ENCODE assay signal across 1 cellular context in the genomic region with DNA sequence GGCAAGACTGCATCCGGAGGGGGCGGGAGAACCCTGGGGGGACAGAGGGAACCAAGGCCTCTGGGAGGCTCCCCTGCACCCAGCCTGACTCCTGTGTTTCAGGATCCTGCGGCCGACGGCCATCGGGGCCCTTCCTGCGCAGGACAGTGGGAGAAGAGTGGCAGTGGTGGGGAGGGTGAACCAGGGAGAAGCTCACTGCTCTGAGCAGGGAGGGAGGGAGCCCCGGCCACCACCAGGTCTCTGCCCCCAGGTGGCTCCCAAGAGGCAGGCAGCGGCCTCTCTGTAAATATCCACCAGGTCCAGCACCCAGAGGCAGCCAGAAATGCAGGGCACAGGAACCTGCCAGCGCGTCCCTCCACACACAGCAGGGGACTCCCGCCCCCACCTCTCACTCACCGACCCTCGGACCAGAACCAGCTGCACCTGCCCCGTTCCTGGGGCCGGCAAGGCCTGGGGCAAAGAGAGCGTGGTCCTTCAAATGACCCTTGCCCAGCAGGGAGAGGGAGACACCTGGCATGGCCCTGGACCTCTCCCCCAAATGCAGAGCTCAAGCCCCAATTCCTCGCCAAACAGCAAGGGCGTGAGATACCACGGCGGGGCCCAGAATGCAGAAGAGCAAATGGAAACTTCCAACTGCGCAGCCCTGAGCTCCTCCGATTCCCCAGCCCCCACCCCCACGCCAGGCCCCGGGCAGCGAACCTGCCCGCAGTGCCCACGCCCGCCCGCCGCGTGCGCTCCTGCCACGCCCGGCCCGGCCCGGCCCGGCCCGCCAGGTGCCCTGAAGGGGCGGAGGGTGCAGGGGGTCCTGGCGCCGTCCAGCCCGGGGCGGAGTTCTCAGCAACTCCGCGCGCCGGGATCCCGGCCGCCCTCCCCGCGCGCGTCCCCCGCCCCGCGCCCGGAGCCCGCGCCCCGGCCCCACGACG.
TF ChIP-seq lines count a peak whose summit lies in the region.

No MANE protein-coding gene starts in this region.

TF ChIP-seq in HepG2, 621 proteins besides CTCF, POLR2A, EP300 and RAD21 (continued from another document and continues in another):
- TF ChIP-seq, protein P1, sequence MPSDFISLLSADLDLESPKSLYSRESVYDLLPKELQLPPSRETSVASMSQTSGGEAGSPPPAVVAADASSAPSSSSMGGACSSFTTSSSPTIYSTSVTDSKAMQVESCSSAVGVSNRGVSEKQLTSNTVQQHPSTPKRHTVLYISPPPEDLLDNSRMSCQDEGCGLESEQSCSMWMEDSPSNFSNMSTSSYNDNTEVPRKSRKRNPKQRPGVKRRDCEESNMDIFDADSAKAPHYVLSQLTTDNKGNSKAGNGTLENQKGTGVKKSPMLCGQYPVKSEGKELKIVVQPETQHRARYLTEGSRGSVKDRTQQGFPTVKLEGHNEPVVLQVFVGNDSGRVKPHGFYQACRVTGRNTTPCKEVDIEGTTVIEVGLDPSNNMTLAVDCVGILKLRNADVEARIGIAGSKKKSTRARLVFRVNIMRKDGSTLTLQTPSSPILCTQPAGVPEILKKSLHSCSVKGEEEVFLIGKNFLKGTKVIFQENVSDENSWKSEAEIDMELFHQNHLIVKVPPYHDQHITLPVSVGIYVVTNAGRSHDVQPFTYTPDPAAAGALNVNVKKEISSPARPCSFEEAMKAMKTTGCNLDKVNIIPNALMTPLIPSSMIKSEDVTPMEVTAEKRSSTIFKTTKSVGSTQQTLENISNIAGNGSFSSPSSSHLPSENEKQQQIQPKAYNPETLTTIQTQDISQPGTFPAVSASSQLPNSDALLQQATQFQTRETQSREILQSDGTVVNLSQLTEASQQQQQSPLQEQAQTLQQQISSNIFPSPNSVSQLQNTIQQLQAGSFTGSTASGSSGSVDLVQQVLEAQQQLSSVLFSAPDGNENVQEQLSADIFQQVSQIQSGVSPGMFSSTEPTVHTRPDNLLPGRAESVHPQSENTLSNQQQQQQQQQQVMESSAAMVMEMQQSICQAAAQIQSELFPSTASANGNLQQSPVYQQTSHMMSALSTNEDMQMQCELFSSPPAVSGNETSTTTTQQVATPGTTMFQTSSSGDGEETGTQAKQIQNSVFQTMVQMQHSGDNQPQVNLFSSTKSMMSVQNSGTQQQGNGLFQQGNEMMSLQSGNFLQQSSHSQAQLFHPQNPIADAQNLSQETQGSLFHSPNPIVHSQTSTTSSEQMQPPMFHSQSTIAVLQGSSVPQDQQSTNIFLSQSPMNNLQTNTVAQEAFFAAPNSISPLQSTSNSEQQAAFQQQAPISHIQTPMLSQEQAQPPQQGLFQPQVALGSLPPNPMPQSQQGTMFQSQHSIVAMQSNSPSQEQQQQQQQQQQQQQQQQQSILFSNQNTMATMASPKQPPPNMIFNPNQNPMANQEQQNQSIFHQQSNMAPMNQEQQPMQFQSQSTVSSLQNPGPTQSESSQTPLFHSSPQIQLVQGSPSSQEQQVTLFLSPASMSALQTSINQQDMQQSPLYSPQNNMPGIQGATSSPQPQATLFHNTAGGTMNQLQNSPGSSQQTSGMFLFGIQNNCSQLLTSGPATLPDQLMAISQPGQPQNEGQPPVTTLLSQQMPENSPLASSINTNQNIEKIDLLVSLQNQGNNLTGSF (CRISPR knock-in tag; IDR thresholded peaks at IDR 0.05) = no peak
- TF ChIP-seq ZBTB8A (CRISPR knock-in tag; IDR thresholded peaks at IDR 0.05; ENCODE audit: borderline replicate concordance, low read depth) (no peak), KLF12 (CRISPR knock-in tag; IDR thresholded peaks at IDR 0.05; ENCODE audit: borderline replicate concordance) (no peak), ZMYM4 (CRISPR knock-in tag; IDR thresholded peaks at IDR 0.05) (no peak), ZNF777 (CRISPR knock-in tag; IDR thresholded peaks at IDR 0.05) (peak; percentile 43; the same call in 1 of the 2 replicates), NFE2L1 (CRISPR knock-in tag; IDR thresholded peaks at IDR 0.05; ENCODE audit: borderline replicate concordance) (no peak), ZNF550 (CRISPR knock-in tag; IDR thresholded peaks at IDR 0.05; ENCODE audit: borderline replicate concordance) (no peak), KMT2B (CRISPR knock-in tag; IDR thresholded peaks at IDR 0.05) (no peak), RFX1 (IDR thresholded peaks at IDR 0.05) (no peak), ZNF790 (CRISPR knock-in tag; IDR thresholded peaks at IDR 0.05; ENCODE audit: borderline replicate concordance) (no peak), NRL (CRISPR knock-in tag; IDR thresholded peaks at IDR 0.05; ENCODE audit: borderline replicate concordance) (no peak), NCOA5 (CRISPR knock-in tag; IDR thresholded peaks at IDR 0.05) (no peak), SUZ12 (IDR thresholded peaks at IDR 0.05; ENCODE audit: low read depth, low read length) (no peak), HMG20B (CRISPR knock-in tag; conservative IDR thresholded peaks at IDR 0.05) (no peak), ZBTB20 (CRISPR knock-in tag; IDR thresholded peaks at IDR 0.05; ENCODE audit: borderline replicate concordance, low read depth) (no peak), RBAK (CRISPR knock-in tag; IDR thresholded peaks at IDR 0.05) (no peak), ZNF572 (CRISPR knock-in tag; IDR thresholded peaks at IDR 0.05) (no peak), ZNF562 (CRISPR knock-in tag; IDR thresholded peaks at IDR 0.05; ENCODE audit: borderline replicate concordance) (no peak), ARHGAP35 (CRISPR knock-in tag; IDR thresholded peaks at IDR 0.05; ENCODE audit: borderline replicate concordance) (no peak), RBFOX2 (IDR thresholded peaks at IDR 0.05; ENCODE audit: low read depth, low read length) (no peak), HOXA3 (CRISPR knock-in tag; IDR thresholded peaks at IDR 0.05) (no peak), CBFB (CRISPR knock-in tag; IDR thresholded peaks at IDR 0.05) (no peak), ZNF496 (CRISPR knock-in tag; IDR thresholded peaks at IDR 0.05; ENCODE audit: insufficient replicate concordance) (no peak), MYC (CRISPR knock-in tag; IDR thresholded peaks at IDR 0.05; ENCODE audit: borderline replicate concordance) (no peak), ZNF333 (CRISPR knock-in tag; IDR thresholded peaks at IDR 0.05; ENCODE audit: borderline replicate concordance) (no peak), NBN (conservative IDR thresholded peaks at IDR 0.05) (no peak), GATAD1 (CRISPR knock-in tag; IDR thresholded peaks at IDR 0.05) (no peak), ELF1 (CRISPR knock-in tag; IDR thresholded peaks at IDR 0.05) (no peak)
- TF ChIP-seq, protein P2, sequence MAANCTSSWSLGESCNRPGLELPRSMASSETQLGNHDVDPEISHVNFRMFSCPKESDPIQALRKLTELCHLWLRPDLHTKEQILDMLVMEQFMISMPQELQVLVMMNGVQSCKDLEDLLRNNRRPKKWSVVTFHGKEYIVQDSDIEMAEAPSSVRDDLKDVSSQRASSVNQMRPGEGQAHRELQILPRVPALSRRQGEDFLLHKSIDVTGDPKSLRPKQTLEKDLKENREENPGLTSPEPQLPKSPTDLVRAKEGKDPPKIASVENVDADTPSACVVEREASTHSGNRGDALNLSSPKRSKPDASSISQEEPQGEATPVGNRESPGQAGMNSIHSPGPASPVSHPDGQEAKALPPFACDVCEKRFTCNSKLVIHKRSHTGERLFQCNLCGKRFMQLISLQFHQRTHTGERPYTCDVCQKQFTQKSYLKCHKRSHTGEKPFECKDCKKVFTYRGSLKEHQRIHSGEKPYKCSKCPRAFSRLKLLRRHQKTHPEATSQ (CRISPR knock-in tag; IDR thresholded peaks at IDR 0.05; ENCODE audit: borderline replicate concordance) = no peak
- TF ChIP-seq, protein P3, sequence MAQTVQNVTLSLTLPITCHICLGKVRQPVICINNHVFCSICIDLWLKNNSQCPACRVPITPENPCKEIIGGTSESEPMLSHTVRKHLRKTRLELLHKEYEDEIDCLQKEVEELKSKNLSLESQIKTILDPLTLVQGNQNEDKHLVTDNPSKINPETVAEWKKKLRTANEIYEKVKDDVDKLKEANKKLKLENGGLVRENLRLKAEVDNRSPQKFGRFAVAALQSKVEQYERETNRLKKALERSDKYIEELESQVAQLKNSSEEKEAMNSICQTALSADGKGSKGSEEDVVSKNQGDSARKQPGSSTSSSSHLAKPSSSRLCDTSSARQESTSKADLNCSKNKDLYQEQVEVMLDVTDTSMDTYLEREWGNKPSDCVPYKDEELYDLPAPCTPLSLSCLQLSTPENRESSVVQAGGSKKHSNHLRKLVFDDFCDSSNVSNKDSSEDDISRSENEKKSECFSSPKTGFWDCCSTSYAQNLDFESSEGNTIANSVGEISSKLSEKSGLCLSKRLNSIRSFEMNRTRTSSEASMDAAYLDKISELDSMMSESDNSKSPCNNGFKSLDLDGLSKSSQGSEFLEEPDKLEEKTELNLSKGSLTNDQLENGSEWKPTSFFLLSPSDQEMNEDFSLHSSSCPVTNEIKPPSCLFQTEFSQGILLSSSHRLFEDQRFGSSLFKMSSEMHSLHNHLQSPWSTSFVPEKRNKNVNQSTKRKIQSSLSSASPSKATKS (CRISPR knock-in tag; IDR thresholded peaks at IDR 0.05) = no peak
- TF ChIP-seq, protein P4, sequence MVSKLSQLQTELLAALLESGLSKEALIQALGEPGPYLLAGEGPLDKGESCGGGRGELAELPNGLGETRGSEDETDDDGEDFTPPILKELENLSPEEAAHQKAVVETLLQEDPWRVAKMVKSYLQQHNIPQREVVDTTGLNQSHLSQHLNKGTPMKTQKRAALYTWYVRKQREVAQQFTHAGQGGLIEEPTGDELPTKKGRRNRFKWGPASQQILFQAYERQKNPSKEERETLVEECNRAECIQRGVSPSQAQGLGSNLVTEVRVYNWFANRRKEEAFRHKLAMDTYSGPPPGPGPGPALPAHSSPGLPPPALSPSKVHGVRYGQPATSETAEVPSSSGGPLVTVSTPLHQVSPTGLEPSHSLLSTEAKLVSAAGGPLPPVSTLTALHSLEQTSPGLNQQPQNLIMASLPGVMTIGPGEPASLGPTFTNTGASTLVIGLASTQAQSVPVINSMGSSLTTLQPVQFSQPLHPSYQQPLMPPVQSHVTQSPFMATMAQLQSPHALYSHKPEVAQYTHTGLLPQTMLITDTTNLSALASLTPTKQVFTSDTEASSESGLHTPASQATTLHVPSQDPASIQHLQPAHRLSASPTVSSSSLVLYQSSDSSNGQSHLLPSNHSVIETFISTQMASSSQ (IDR thresholded peaks at IDR 0.05; ENCODE audit: low read depth) = no peak
- TF ChIP-seq, protein P4 (CRISPR knock-in tag; IDR thresholded peaks at IDR 0.05; ENCODE audit: borderline replicate concordance) = no peak
- TF ChIP-seq, protein P5, sequence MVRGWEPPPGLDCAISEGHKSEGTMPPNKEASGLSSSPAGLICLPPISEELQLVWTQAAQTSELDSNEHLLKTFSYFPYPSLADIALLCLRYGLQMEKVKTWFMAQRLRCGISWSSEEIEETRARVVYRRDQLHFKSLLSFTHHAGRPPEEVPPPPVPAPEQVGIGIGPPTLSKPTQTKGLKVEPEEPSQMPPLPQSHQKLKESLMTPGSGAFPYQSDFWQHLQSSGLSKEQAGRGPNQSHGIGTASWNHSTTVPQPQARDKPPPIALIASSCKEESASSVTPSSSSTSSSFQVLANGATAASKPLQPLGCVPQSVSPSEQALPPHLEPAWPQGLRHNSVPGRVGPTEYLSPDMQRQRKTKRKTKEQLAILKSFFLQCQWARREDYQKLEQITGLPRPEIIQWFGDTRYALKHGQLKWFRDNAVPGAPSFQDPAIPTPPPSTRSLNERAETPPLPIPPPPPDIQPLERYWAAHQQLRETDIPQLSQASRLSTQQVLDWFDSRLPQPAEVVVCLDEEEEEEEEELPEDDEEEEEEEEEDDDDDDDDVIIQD (CRISPR knock-in tag; IDR thresholded peaks at IDR 0.05; ENCODE audit: low read depth) = no peak
- TF ChIP-seq, protein P6, sequence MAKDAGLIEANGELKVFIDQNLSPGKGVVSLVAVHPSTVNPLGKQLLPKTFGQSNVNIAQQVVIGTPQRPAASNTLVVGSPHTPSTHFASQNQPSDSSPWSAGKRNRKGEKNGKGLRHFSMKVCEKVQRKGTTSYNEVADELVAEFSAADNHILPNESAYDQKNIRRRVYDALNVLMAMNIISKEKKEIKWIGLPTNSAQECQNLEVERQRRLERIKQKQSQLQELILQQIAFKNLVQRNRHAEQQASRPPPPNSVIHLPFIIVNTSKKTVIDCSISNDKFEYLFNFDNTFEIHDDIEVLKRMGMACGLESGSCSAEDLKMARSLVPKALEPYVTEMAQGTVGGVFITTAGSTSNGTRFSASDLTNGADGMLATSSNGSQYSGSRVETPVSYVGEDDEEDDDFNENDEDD (CRISPR knock-in tag; IDR thresholded peaks at IDR 0.05; ENCODE audit: borderline replicate concordance) = no peak
- TF ChIP-seq, protein P7, sequence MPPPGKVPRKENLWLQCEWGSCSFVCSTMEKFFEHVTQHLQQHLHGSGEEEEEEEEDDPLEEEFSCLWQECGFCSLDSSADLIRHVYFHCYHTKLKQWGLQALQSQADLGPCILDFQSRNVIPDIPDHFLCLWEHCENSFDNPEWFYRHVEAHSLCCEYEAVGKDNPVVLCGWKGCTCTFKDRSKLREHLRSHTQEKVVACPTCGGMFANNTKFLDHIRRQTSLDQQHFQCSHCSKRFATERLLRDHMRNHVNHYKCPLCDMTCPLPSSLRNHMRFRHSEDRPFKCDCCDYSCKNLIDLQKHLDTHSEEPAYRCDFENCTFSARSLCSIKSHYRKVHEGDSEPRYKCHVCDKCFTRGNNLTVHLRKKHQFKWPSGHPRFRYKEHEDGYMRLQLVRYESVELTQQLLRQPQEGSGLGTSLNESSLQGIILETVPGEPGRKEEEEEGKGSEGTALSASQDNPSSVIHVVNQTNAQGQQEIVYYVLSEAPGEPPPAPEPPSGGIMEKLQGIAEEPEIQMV (CRISPR knock-in tag; IDR thresholded peaks at IDR 0.05; ENCODE audit: low read depth) = no peak
- TF ChIP-seq, protein P8, sequence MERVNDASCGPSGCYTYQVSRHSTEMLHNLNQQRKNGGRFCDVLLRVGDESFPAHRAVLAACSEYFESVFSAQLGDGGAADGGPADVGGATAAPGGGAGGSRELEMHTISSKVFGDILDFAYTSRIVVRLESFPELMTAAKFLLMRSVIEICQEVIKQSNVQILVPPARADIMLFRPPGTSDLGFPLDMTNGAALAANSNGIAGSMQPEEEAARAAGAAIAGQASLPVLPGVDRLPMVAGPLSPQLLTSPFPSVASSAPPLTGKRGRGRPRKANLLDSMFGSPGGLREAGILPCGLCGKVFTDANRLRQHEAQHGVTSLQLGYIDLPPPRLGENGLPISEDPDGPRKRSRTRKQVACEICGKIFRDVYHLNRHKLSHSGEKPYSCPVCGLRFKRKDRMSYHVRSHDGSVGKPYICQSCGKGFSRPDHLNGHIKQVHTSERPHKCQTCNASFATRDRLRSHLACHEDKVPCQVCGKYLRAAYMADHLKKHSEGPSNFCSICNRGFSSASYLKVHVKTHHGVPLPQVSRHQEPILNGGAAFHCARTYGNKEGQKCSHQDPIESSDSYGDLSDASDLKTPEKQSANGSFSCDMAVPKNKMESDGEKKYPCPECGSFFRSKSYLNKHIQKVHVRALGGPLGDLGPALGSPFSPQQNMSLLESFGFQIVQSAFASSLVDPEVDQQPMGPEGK (CRISPR knock-in tag; IDR thresholded peaks at IDR 0.05) = peak; percentile 26; the same call in 1 of the 2 replicates
- TF ChIP-seq, protein P9, sequence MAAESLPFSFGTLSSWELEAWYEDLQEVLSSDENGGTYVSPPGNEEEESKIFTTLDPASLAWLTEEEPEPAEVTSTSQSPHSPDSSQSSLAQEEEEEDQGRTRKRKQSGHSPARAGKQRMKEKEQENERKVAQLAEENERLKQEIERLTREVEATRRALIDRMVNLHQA (CRISPR knock-in tag; IDR thresholded peaks at IDR 0.05) = no peak
